9 cellular contexts compared by ENCODE assay signal in the genomic region with DNA sequence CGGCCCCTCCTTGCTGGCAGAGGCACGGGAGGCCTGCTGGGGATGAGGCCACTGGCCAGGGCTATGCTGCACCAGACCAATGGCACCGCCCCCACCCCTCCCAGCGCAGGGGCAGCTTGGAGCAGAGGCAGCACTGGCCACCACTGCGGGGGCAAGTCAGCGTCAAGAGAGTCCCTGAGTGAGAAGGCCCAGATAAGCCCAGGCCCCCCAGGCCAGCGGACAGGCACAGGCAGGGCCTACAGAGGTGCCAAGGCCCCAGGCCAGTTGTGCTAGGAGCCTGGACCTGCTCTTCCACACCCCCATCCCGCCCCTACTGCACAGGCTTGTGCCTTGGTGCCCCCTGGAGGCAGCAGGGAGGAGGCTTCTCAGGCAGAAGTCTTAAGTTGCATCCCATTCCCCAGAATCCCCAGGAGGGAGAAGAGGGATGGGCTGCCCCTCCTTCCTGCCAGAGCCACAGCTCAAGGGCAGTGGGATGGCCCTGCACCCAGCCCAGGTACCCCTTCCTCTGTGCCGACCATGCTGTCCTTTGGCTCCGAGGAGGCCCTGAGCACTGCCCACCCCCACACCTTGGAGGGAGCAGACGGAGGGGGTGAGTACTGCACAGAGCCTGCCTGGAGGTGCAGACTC. TPM values are rescaled to one million over a fixed set of nuclear protein-coding genes. Genes with fewer than 3 reads are reported as not detected.
DNase-seq lines count a peak whose midpoint lies in the region; ATAC-seq and TF ChIP-seq lines count a peak whose summit lies in the region.
"Had no signal": no experiment of that assay in that cellular context is flagged by ENCODE, and none has a peak within 500 bp of the region (broad histone marks: within the 10 kb centered on the region; RNA-seq: fewer than 3 reads in every experiment).

No MANE protein-coding gene starts in this region.

- CTCF ChIA-PET in AG04449 (lab: Yijun Ruan, JAX) = interaction anchor here (0.6 to 9.8 kb wide), 18 partner anchors 9 to 378 kb away, joined by 3 to 105 read pairs (median 4); partner anchors contain the start of gene SRP9
- CTCF ChIA-PET in activated CD8-positive, alpha-beta T cell treated with anti-CD3 and anti-CD28 coated beads for 36 hours (lab: Charles Lee) = interaction anchor here (1.1 to 2.3 kb wide), 5 partner anchors 11 to 371 kb away, joined by 3 to 10 read pairs (median 4); no protein-coding TSS in a partner anchor

- H3K4me3 ChIP-seq in AG04449 (ENCODE audit: low read depth, low read length) = no peak overlapping the region
- no peak overlapping the region for H3K4me3 ChIP-seq in fibroblast of villous mesenchyme (ENCODE audit: low read depth, low read length)

- DNase-seq in AG04449 (ENCODE audit: low read depth, low spot score) (no peak), NCI-H446 (lab: John Stamatoyannopoulos, UW) (peak; percentile 35 to 76), fibroblast of villous mesenchyme (ENCODE audit: low read depth) (peak; percentile 84), non-pigmented ciliary epithelial cell (ENCODE audit: low read depth) (peak; percentile 34)
- peak; percentile 44 for DNase-seq in activated CD8-positive, alpha-beta T cell treated with anti-CD3 and anti-CD28 coated beads for 36 hours
- DNase-seq in activated CD4-positive, CD25-positive, alpha-beta regulatory T cell (lab: John Stamatoyannopoulos, UW) = no peak

- H3K27ac Mint-ChIP-seq in activated CD8-positive, alpha-beta T cell treated with anti-CD3 and anti-CD28 coated beads for 36 hours = peak overlapping the region; percentile 40
- H3K27ac Mint-ChIP-seq: natural killer cell treated with Interleukin-12 subunit alpha and Interleukin-12 subunit beta and Interleukin-15 and Interleukin-18, amount 100 ng/mL, for 72 hours had no signal

- ATAC-seq in activated CD8-positive, alpha-beta T cell treated with anti-CD3 and anti-CD28 coated beads for 36 hours = no peak
- ATAC-seq in HG02870 (IDR thresholded peaks at IDR 0.05; ENCODE audit: unreplicated experiment) = no peak

- no peak overlapping the region for H3K4me3 Mint-ChIP-seq in activated CD8-positive, alpha-beta T cell treated with anti-CD3 and anti-CD28 coated beads for 36 hours
- H3K4me3 Mint-ChIP-seq: natural killer cell treated with Interleukin-12 subunit alpha and Interleukin-12 subunit beta and Interleukin-15 and Interleukin-18, amount 100 ng/mL, for 72 hours had no signal

- H3K4me1 Mint-ChIP-seq in activated CD8-positive, alpha-beta T cell treated with anti-CD3 and anti-CD28 coated beads for 36 hours (ENCODE audit: low read depth) = peaks cover 46% of the 10 kb centered on the region

- peaks cover 19% of the 10 kb centered on the region for H3K36me3 Mint-ChIP-seq in activated CD8-positive, alpha-beta T cell treated with anti-CD3 and anti-CD28 coated beads for 36 hours (ENCODE audit: low read depth)
- H3K36me3 Mint-ChIP-seq: natural killer cell treated with Interleukin-12 subunit alpha and Interleukin-12 subunit beta and Interleukin-15 and Interleukin-18, amount 100 ng/mL, for 72 hours had no signal

- no peaks in the 10 kb centered on the region for H3K9me3 Mint-ChIP-seq in activated CD8-positive, alpha-beta T cell treated with anti-CD3 and anti-CD28 coated beads for 36 hours
- H3K9me3 Mint-ChIP-seq: natural killer cell treated with Interleukin-12 subunit alpha and Interleukin-12 subunit beta and Interleukin-15 and Interleukin-18, amount 100 ng/mL, for 72 hours had no signal

- TF ChIP-seq CTCF in AG04449 (IDR thresholded peaks at IDR 0.05; ENCODE audit: insufficient read depth, low read length, missing control alignments) (peak; percentile 87), GM12872 (IDR thresholded peaks at IDR 0.05; ENCODE audit: insufficient read depth, low read depth, low read length) (peak; percentile 59), fibroblast of villous mesenchyme (IDR thresholded peaks at IDR 0.05; ENCODE audit: insufficient read depth, low read depth, low read length) (peak; percentile 87)
- peak; percentile 40 for TF ChIP-seq CTCF in activated CD8-positive, alpha-beta T cell treated with anti-CD3 and anti-CD28 coated beads for 36 hours (IDR thresholded peaks at IDR 0.05)

- no peaks in the 10 kb centered on the region for H3K27me3 Mint-ChIP-seq in activated CD8-positive, alpha-beta T cell treated with anti-CD3 and anti-CD28 coated beads for 36 hours
- H3K27me3 Mint-ChIP-seq: natural killer cell treated with Interleukin-12 subunit alpha and Interleukin-12 subunit beta and Interleukin-15 and Interleukin-18, amount 100 ng/mL, for 72 hours had no signal

- POLR2A ChIA-PET in AG04449 (lab: Yijun Ruan, JAX) = no interaction called here
- POLR2A ChIA-PET in activated CD8-positive, alpha-beta T cell treated with anti-CD3 and anti-CD28 coated beads for 36 hours (lab: Charles Lee) = interaction anchor here (0.7 kb wide), 1 partner anchor 154 kb away, joined by 3 read pairs; no protein-coding TSS in a partner anchor

- intact Hi-C loops in activated CD8-positive, alpha-beta T cell treated with anti-CD3 and anti-CD28 coated beads for 36 hours (cut with micrococcal nuclease) = no loop called here

RNA-seq across cellular contexts. Expression of gene EPHX1, which starts 35.8 kb away (rescaled TPM):
- total RNA-seq in activated CD8-positive, alpha-beta T cell treated with anti-CD3 and anti-CD28 coated beads for 36 hours = 1 to 10 TPM; 2.1 to 3.6 TPM
- total RNA-seq in fibroblast of villous mesenchyme = 17.7 and 31.5 TPM in 2 replicates

RNA-seq across cellular contexts. Expression of gene TMEM63A, which starts 36.4 kb away (rescaled TPM):
- total RNA-seq in activated CD8-positive, alpha-beta T cell treated with anti-CD3 and anti-CD28 coated beads for 36 hours = 10 to 100 TPM; 51.4 to 54.6 TPM
- total RNA-seq in fibroblast of villous mesenchyme = 20.3 and 26.3 TPM in 2 replicates

RNA-seq across cellular contexts. Expression of gene LEFTY1, which starts 43.2 kb away (rescaled TPM):
- total RNA-seq in activated CD8-positive, alpha-beta T cell treated with anti-CD3 and anti-CD28 coated beads for 36 hours = under 1 TPM; 0.16 to 0.83 TPM
- 0.32 TPM in 1 of 2 replicates, not detected in the other for total RNA-seq in fibroblast of villous mesenchyme
- total RNA-seq: natural killer cell treated with Interleukin-12 subunit alpha and Interleukin-12 subunit beta and Interleukin-15 and Interleukin-18, amount 100 ng/mL, for 72 hours had no signal

Comparison
In these comparisons a context has a peak if more than half of its experiments do, and no peak if none do; other contexts are left out.
1. DNase-seq: peak in NCI-H446 (2 of 2), activated CD8-positive, alpha-beta T cell treated with anti-CD3 and anti-CD28 coated beads for 36 hours (single experiment), fibroblast of villous mesenchyme (single experiment) and non-pigmented ciliary epithelial cell (single experiment); none in AG04449 (single experiment) and activated CD4-positive, CD25-positive, alpha-beta regulatory T cell (0 of 4).
2. Peak in every context shown above with its lines, with median percentiles within 50 percentile points of each other: CTCF ChIP-seq.